In genomic region chr2:164190700-164191099, GRCh38 we compare ENCODE assay signal across 27 cellular contexts.
A peak's percentile ranks its signal among the peaks of the same experiment; 100 is the strongest.
DNase-seq lines count a peak whose midpoint lies in the region; ATAC-seq, FAIRE-seq and TF ChIP-seq lines count a peak whose summit lies in the region.
"Had no signal": no experiment of that assay in that cellular context is flagged by ENCODE, and none has a peak within 500 bp of the region (broad histone marks: within the 10 kb centered on the region; RNA-seq: fewer than 3 reads in every experiment).

No MANE protein-coding gene starts in this region.

- H3K27me3 ChIP-seq in astrocyte (ENCODE audit: insufficient read depth, low read length), result no peaks in the 10 kb centered on the region
- H3K27me3 ChIP-seq in neural progenitor cell, result no peaks in the 10 kb centered on the region
- no peaks in the 10 kb centered on the region for H3K27me3 ChIP-seq in smooth muscle cell (ENCODE audit: low read depth)
- H3K27me3 ChIP-seq: BE2C, BLaER1 had no signal

- POLR2A ChIA-PET in WTC11 (lab: Charles Lee), result no interaction called here

- no peaks in the 10 kb centered on the region for H4K20me1 ChIP-seq in astrocyte (ENCODE audit: insufficient read depth, low read length)
- H4K20me1 ChIP-seq in neural progenitor cell (ENCODE audit: low read depth), result no peaks in the 10 kb centered on the region
- H4K20me1 ChIP-seq in smooth muscle cell (ENCODE audit: low read depth), result no peaks in the 10 kb centered on the region
- H4K20me1 ChIP-seq: BLaER1 had no signal

- peak; percentile 59 for DNase-seq in astrocyte (ENCODE audit: low read depth)
- DNase-seq in neural progenitor cell (ENCODE audit: low spot score), result no peak
- DNase-seq in smooth muscle cell (lab: John Stamatoyannopoulos, UW; ENCODE audit: unreplicated experiment), result no peak
- no peak for DNase-seq in WTC11 (ENCODE audit: low spot score)
- DNase-seq: 8988T; ACHN; BE2C; C1 segment of cervical spinal cord; CD4-positive, alpha-beta memory T cell; CD4-positive, CD25-positive, alpha-beta regulatory T cell; CD8-positive, alpha-beta memory T cell; COR-L47; DMS 273 treated with DMSO at 0.1 percent for 48 hours; DMS153; DMS53; DMS79; DND-41; EL; GDM1 had no signal

- no peak; the same call in 1 of the 2 replicates for ATAC-seq in WTC11
- ATAC-seq in esophagus mucosa, result no peak
- ATAC-seq in GM19455 (IDR thresholded peaks at IDR 0.05; ENCODE audit: unreplicated experiment), result no peak
- ATAC-seq: GM12878 had no signal

- H3K4me3 ChIP-seq in astrocyte (ENCODE audit: insufficient read depth, low read depth, low read length) (no peak overlapping the region), neural progenitor cell (no peak overlapping the region), smooth muscle cell (no peak overlapping the region)
- H3K4me3 ChIP-seq: BLaER1, GM12878 had no signal

- no peaks in the 10 kb centered on the region for H3K4me1 ChIP-seq in astrocyte (ENCODE audit: insufficient read depth, low read length)
- no peaks in the 10 kb centered on the region for H3K4me1 ChIP-seq in neural progenitor cell
- no peaks in the 10 kb centered on the region for H3K4me1 ChIP-seq in smooth muscle cell (ENCODE audit: low read depth)
- H3K4me1 ChIP-seq: BE2C, BLaER1 had no signal

- no peak for FAIRE-seq in astrocyte (lab: Jason Lieb, UNC)
- FAIRE-seq: A204.1, GM12878, GM12892, GM18507 had no signal

- 55% methylated on average over 4 of the region's 4 CpGs for WGBS in smooth muscle cell (ENCODE audit: low lambda C conversion rate)

- H3K4me3 Mint-ChIP-seq in astrocyte (ENCODE audit: unreplicated experiment) (no peak overlapping the region), neural progenitor cell (no peak overlapping the region), WTC11 (no peak overlapping the region)
- H3K4me3 Mint-ChIP-seq: CD14-positive monocyte; CD4-positive, alpha-beta memory T cell; CD4-positive, CD25-positive, alpha-beta regulatory T cell; CD8-positive, alpha-beta memory T cell had no signal

- H3K27ac Mint-ChIP-seq in astrocyte (ENCODE audit: unreplicated experiment) (no peak overlapping the region), neural progenitor cell (no peak overlapping the region), WTC11 (no peak overlapping the region)
- H3K27ac Mint-ChIP-seq: CD14-positive monocyte; CD4-positive, alpha-beta memory T cell; CD4-positive, CD25-positive, alpha-beta regulatory T cell had no signal

- H3K36me3 ChIP-seq in astrocyte (ENCODE audit: insufficient read depth, low read length), result no peaks in the 10 kb centered on the region
- peaks cover 7% of the 10 kb centered on the region for H3K36me3 ChIP-seq in neural progenitor cell
- H3K36me3 ChIP-seq in smooth muscle cell (ENCODE audit: low read depth), result no peaks in the 10 kb centered on the region
- H3K36me3 ChIP-seq: BE2C, BLaER1 had no signal

- H2AFZ ChIP-seq in astrocyte (ENCODE audit: low read depth, low read length) (no peak overlapping the region), neural progenitor cell (replicated peaks) (peak overlapping the region; percentile 77), smooth muscle cell (ENCODE audit: low read depth) (peak overlapping the region; percentile 42)

- H3K4me1 Mint-ChIP-seq in astrocyte (ENCODE audit: low read depth, unreplicated experiment) (no peaks in the 10 kb centered on the region), neural progenitor cell (no peaks in the 10 kb centered on the region), WTC11 (no peaks in the 10 kb centered on the region)
- H3K4me1 Mint-ChIP-seq: CD14-positive monocyte; CD4-positive, alpha-beta memory T cell; CD4-positive, CD25-positive, alpha-beta regulatory T cell; CD8-positive, alpha-beta memory T cell had no signal

- H3K36me3 Mint-ChIP-seq in astrocyte (ENCODE audit: low read depth, unreplicated experiment) (no peaks in the 10 kb centered on the region), neural progenitor cell (peaks cover 1% of the 10 kb centered on the region), WTC11 (no peaks in the 10 kb centered on the region)
- H3K36me3 Mint-ChIP-seq: CD14-positive monocyte; CD4-positive, alpha-beta memory T cell; CD4-positive, CD25-positive, alpha-beta regulatory T cell; CD8-positive, alpha-beta memory T cell had no signal

- CTCF ChIA-PET in WTC11 (lab: Charles Lee), result no interaction called here

- no peak for TF ChIP-seq CTCF in astrocyte (IDR thresholded peaks at IDR 0.05; ENCODE audit: insufficient read depth, low read depth, low read length)
- TF ChIP-seq CTCF in neural progenitor cell (IDR thresholded peaks at IDR 0.05), result no peak
- no peak for TF ChIP-seq CTCF in smooth muscle cell (IDR thresholded peaks at IDR 0.05; ENCODE audit: borderline replicate concordance, insufficient read depth, poor library complexity, severe bottlenecking)
- no peak for TF ChIP-seq CTCF in WTC11 (IDR thresholded peaks at IDR 0.05)

- H3K9me3 Mint-ChIP-seq in astrocyte (ENCODE audit: unreplicated experiment) (no peaks in the 10 kb centered on the region), neural progenitor cell (peaks cover 4% of the 10 kb centered on the region), WTC11 (peaks cover 12% of the 10 kb centered on the region; the same call in 1 of the 2 replicates)

- H3K27ac ChIP-seq in astrocyte (ENCODE audit: low read depth, low read length) (no peak overlapping the region), neural progenitor cell (no peak overlapping the region), smooth muscle cell (ENCODE audit: low read depth) (peak overlapping the region; percentile 60)
- H3K27ac ChIP-seq: BLaER1 had no signal

- H3F3A ChIP-seq in neural progenitor cell (ENCODE audit: low read depth) (no peaks in the 10 kb centered on the region), smooth muscle cell (ENCODE audit: low read depth) (no peaks in the 10 kb centered on the region)

- H3K27me3 Mint-ChIP-seq in astrocyte (ENCODE audit: low read depth, unreplicated experiment), result no peaks in the 10 kb centered on the region
- H3K27me3 Mint-ChIP-seq in neural progenitor cell (ENCODE audit: insufficient read depth, low read depth), result no peaks in the 10 kb centered on the region
- no peaks in the 10 kb centered on the region for H3K27me3 Mint-ChIP-seq in WTC11 (ENCODE audit: low read depth)
- H3K27me3 Mint-ChIP-seq: CD4-positive, alpha-beta memory T cell; CD4-positive, CD25-positive, alpha-beta regulatory T cell; CD8-positive, alpha-beta memory T cell had no signal

- H3K9me3 ChIP-seq in astrocyte (ENCODE audit: insufficient read depth, low read depth, low read length) (no peaks in the 10 kb centered on the region), neural progenitor cell (ENCODE audit: low read depth) (no peaks in the 10 kb centered on the region), smooth muscle cell (replicated peaks; ENCODE audit: low read depth) (no peaks in the 10 kb centered on the region)
- H3K9me3 ChIP-seq: BE2C had no signal

- H3K4me2 ChIP-seq in astrocyte (ENCODE audit: low read length) (no peak overlapping the region), neural progenitor cell (no peak overlapping the region), smooth muscle cell (peak overlapping the region; percentile 61)
- H3K4me2 ChIP-seq: BLaER1 had no signal

- no peak overlapping the region for H3K9ac ChIP-seq in astrocyte (ENCODE audit: low read length)
- no peak overlapping the region for H3K9ac ChIP-seq in neural progenitor cell
- H3K9ac ChIP-seq in smooth muscle cell (ENCODE audit: low read depth), result no peak overlapping the region
- H3K9ac ChIP-seq: BLaER1 had no signal

- H3K79me2 ChIP-seq in astrocyte (ENCODE audit: insufficient read depth, low read length) (no peaks in the 10 kb centered on the region), neural progenitor cell (ENCODE audit: low read depth) (no peaks in the 10 kb centered on the region), smooth muscle cell (ENCODE audit: low read depth) (no peaks in the 10 kb centered on the region)

TF ChIP-seq in WTC11, 78 proteins besides CTCF, POLR2A, EP300 and RAD21:
- TF ChIP-seq, protein P1, sequence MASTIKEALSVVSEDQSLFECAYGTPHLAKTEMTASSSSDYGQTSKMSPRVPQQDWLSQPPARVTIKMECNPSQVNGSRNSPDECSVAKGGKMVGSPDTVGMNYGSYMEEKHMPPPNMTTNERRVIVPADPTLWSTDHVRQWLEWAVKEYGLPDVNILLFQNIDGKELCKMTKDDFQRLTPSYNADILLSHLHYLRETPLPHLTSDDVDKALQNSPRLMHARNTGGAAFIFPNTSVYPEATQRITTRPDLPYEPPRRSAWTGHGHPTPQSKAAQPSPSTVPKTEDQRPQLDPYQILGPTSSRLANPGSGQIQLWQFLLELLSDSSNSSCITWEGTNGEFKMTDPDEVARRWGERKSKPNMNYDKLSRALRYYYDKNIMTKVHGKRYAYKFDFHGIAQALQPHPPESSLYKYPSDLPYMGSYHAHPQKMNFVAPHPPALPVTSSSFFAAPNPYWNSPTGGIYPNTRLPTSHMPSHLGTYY (CRISPR knock-in tag; IDR thresholded peaks at IDR 0.05), result no peak
- TF ChIP-seq RORB (CRISPR knock-in tag; IDR thresholded peaks at IDR 0.05) (no peak), ATF3 (CRISPR knock-in tag; conservative IDR thresholded peaks at IDR 0.05) (no peak), RELA (CRISPR knock-in tag; IDR thresholded peaks at IDR 0.05; ENCODE audit: borderline replicate concordance) (no peak), ATF2 (CRISPR knock-in tag; IDR thresholded peaks at IDR 0.05; ENCODE audit: borderline replicate concordance, low read depth) (no peak)
